ENCODE assay signal across 1 cellular context in the genomic region with DNA sequence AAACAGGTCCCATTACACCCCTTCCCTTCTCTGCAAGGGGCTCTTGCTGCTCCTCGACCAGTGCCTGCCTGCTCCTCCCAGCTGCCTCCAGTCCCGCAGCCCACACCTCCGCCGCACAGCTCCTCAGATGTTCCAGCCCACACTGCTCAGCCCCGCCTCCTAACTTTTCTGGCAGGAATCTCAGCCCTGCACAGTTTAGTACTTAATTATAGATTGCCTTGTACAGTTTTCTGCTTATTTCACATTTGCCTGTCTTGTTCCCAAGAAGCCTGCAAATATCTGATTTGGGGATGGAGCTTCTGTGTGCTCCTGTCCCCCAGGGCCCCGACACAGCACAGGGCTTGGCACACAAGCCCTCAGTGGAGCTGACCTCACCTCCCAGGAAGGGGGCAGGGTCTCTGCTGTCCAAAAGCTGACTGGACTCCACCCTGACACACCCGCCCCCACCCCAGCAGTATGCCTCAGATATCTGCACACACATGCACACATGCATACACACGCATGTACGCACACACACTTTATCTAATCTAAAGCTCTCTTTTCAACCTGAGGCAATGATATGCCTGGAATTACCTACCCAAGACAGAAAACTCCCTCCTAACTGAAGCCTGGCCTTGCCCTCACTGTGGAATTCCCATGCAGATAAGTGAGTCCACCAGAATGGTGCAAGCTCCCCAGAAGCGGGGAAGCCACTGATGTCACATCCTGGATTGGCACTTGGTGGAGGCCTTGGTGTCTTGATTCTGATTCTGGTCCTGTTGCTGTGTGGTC.
TF ChIP-seq lines count a peak whose summit lies in the region.

No MANE protein-coding gene starts in this region.

TF ChIP-seq in IMR-90, 13 proteins besides CTCF, POLR2A, EP300 and RAD21:
- TF ChIP-seq SMC3 (IDR thresholded peaks at IDR 0.05; ENCODE audit: low read depth, low read length) = no peak
- TF ChIP-seq RCOR1 (IDR thresholded peaks at IDR 0.05; ENCODE audit: insufficient replicate concordance, low read length) = no peak
- no peak for TF ChIP-seq RFX5 (IDR thresholded peaks at IDR 0.05; ENCODE audit: low read depth, low read length)
- no peak for TF ChIP-seq MAFK (IDR thresholded peaks at IDR 0.05; ENCODE audit: low read depth, low read length)
- TF ChIP-seq, protein P1, sequence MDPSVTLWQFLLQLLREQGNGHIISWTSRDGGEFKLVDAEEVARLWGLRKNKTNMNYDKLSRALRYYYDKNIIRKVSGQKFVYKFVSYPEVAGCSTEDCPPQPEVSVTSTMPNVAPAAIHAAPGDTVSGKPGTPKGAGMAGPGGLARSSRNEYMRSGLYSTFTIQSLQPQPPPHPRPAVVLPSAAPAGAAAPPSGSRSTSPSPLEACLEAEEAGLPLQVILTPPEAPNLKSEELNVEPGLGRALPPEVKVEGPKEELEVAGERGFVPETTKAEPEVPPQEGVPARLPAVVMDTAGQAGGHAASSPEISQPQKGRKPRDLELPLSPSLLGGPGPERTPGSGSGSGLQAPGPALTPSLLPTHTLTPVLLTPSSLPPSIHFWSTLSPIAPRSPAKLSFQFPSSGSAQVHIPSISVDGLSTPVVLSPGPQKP (IDR thresholded peaks at IDR 0.05; ENCODE audit: borderline replicate concordance, low read depth, low read length) = no peak
- no peak for TF ChIP-seq MAZ (IDR thresholded peaks at IDR 0.05; ENCODE audit: borderline replicate concordance, low read depth, low read length)
- TF ChIP-seq BHLHE40 (IDR thresholded peaks at IDR 0.05; ENCODE audit: low read depth, low read length) = no peak
- TF ChIP-seq, protein P2, sequence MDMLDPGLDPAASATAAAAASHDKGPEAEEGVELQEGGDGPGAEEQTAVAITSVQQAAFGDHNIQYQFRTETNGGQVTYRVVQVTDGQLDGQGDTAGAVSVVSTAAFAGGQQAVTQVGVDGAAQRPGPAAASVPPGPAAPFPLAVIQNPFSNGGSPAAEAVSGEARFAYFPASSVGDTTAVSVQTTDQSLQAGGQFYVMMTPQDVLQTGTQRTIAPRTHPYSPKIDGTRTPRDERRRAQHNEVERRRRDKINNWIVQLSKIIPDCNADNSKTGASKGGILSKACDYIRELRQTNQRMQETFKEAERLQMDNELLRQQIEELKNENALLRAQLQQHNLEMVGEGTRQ (IDR thresholded peaks at IDR 0.05; ENCODE audit: low read depth, low read length) = no peak
